Comparison of ENCODE assay signal across 8 cellular contexts in the genomic region with DNA sequence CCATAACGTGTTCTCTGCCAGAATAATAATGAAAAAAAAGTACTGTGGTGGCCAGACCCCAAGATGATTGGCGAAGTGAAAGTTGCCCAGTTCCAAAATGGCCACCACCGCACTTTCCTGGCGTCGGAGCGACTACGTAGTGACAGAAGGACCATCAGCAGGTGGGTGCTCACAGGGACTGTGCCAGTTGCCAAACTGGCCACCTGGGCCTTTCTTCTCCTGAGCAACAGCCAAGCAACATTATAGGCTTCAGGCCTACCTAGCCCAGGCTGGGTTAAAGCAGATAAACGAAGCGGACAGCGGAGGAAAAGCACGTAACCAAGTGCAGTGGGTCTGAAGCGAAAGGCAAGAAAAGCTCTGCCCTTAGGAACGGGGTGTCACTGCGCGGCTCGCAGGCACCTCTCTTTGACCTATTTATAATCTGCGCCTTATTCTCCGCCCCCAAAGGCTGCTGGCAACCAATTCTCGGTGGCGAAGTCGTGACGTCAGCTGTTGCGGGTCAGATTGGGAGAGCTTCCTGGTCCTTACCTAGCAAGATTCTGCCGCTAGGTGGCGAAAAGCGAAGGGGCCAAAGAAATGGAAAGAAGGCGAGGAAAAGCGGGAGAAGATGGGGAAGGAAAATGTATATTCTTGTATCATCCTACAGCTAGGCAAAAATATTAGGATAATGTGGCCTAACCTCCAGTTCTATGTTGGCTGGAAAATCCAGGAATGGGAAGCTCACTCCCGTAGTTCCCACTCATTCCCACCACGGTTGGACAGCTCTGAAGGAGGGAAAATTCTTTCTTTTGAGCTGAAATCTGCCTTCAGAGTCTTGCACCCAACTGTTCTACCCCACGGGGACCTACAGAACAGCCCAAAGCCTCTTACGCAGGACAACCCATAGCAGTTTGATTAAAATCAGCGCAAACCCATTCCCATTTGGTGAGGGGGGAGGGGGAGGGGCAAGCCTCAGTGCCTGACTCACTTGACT. TPM values are rescaled to one million over a fixed set of nuclear protein-coding genes. Genes with fewer than 3 reads are reported as not detected.
DNase-seq lines count a peak whose midpoint lies in the region; FAIRE-seq and TF ChIP-seq lines count a peak whose summit lies in the region.

No MANE protein-coding gene starts in this region.

- peak overlapping the region; percentile 85 for H2AFZ ChIP-seq in MM.1S (ENCODE audit: low read length)

- no peaks in the 10 kb centered on the region for H4K20me1 ChIP-seq in MM.1S (ENCODE audit: insufficient read depth, low read length)

- H3K4me1 ChIP-seq in MM.1S (ENCODE audit: low read length) (peaks cover 4% of the 10 kb centered on the region; the same call in 1 of the 2 replicates), neutrophil (ENCODE audit: control insufficient read depth in 1 of 2, insufficient read depth in 1 of 2, low read depth in 1 of 2, low read length in 1 of 2) (peaks cover 17 to 23% of the 10 kb centered on the region in 2 experiments)

- H3K4me3 ChIP-seq in MM.1S (ENCODE audit: low read length), result peak overlapping the region; percentile 71
- peak overlapping the region; percentile 73 to 79 for H3K4me3 ChIP-seq in neutrophil (ENCODE audit: low read depth in 1 of 2, low read length in 1 of 2)

- no peaks in the 10 kb centered on the region for H3K79me2 ChIP-seq in MM.1S (ENCODE audit: low read length)

- DNase-seq in GF-D8 (lab: John Stamatoyannopoulos, UW) (peak; percentile 63), HCEC 1CT (peak; percentile 95), MM.1S (peak; percentile 98), SIG-M5 (lab: John Stamatoyannopoulos, UW) (peak; percentile 83), frontal cortex (ENCODE audit: low spot score in 2 of 2) (peak; percentile 86 to 97), superior temporal gyrus (ENCODE audit: extremely low spot score) (peak; percentile 100)
- peak; percentile 81 to 96 (median 93) for DNase-seq in activated naive CD4-positive, alpha-beta T cell (lab: John Stamatoyannopoulos, UW)

- no peaks in the 10 kb centered on the region for H3F3A ChIP-seq in MM.1S (ENCODE audit: insufficient read depth, low read length)

- H3K27me3 ChIP-seq in MM.1S (replicated peaks; ENCODE audit: insufficient read depth, low read length) (no peaks in the 10 kb centered on the region), neutrophil (peaks cover 18% of the 10 kb centered on the region)

- H3K9ac ChIP-seq in MM.1S (ENCODE audit: low read length), result peak overlapping the region; percentile 72

- peak overlapping the region; percentile 71 for H3K4me2 ChIP-seq in MM.1S (ENCODE audit: low read depth, low read length)

- no peaks in the 10 kb centered on the region for H3K9me2 ChIP-seq in MM.1S (replicated peaks; ENCODE audit: insufficient read depth, low read length)

- TF ChIP-seq CTCF in MM.1S (IDR thresholded peaks at IDR 0.05; ENCODE audit: low read length) (peak; percentile 86), neutrophil (IDR thresholded peaks at IDR 0.05) (peak; percentile 99)

- H3K9me3 ChIP-seq in MM.1S (replicated peaks; ENCODE audit: insufficient read depth, low read length) (no peaks in the 10 kb centered on the region), neutrophil (no peaks in the 10 kb centered on the region)

- peak overlapping the region; percentile 80 for H3K27ac ChIP-seq in MM.1S (ENCODE audit: low read length)
- peak overlapping the region; percentile 93 for H3K27ac ChIP-seq in neutrophil

- FAIRE-seq in frontal cortex (lab: Jason Lieb, UNC), result peak; percentile 96

- H3K36me3 ChIP-seq in MM.1S (replicated peaks; ENCODE audit: insufficient read depth, low read length) (no peaks in the 10 kb centered on the region), neutrophil (no peaks in the 10 kb centered on the region)

RNA-seq across cellular contexts. Expression of gene MOG, which starts 6.9 kb away (rescaled TPM):
- total RNA-seq in frontal cortex, result under 0.01 TPM

RNA-seq across cellular contexts. Expression of gene GABBR1, which starts 17.0 kb away (rescaled TPM):
- total RNA-seq in frontal cortex, result 72.2 TPM

RNA-seq across cellular contexts. Expression of gene ZFP57, which starts 31.0 kb away (rescaled TPM):
- total RNA-seq in frontal cortex, result not detected

Comparison
In these comparisons a context has a peak if more than half of its experiments do, and no peak if none do; other contexts are left out.
1. Peak in every context shown above with its lines: DNase-seq, H3K4me3 ChIP-seq and H3K27ac ChIP-seq.